ENCODE assay signal across 25 cellular contexts in the genomic region with DNA sequence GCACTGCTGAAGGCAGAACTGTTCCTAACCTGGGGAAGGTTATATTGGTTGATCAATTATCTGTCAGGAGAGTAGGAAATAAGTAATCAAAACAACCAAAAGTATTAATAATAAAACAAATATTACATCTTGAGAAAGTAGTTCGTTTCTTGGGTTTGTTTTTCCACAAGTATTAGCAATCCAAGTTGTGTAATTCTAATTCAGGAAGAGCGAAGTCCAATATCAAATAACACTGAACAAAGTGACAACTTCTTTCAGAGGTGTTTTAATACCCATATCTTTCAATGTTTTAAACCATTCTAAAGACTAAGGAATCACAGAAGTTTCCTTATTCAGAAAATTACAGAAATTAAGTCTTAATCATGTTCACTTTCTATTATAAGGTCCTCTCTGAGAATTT. TPM values are rescaled to one million over a fixed set of nuclear protein-coding genes. Genes with fewer than 3 reads are reported as not detected.
A peak's percentile ranks its signal among the peaks of the same experiment; 100 is the strongest.
DNase-seq lines count a peak whose midpoint lies in the region; ATAC-seq, FAIRE-seq and TF ChIP-seq lines count a peak whose summit lies in the region.
"Had no signal": no experiment of that assay in that cellular context is flagged by ENCODE, and none has a peak within 500 bp of the region (broad histone marks: within the 10 kb centered on the region; RNA-seq: fewer than 3 reads in every experiment).

No MANE protein-coding gene starts in this region.

- TF ChIP-seq EP300 in HepG2 (IDR thresholded peaks at IDR 0.05; ENCODE audit: low read depth in 2 of 2, low read length in 2 of 2) (no peak), HepG2 (CRISPR knock-in tag; IDR thresholded peaks at IDR 0.05; ENCODE audit: borderline replicate concordance) (no peak)

- peaks cover 2% of the 10 kb centered on the region for H3K79me1 ChIP-seq in trophoblast cell (ENCODE audit: low read length)

- FAIRE-seq in HepG2 (lab: Jason Lieb, UNC), result no peak
- FAIRE-seq: G401.6, GM12878 had no signal

- H3K36me3 Mint-ChIP-seq in central memory CD8-positive, alpha-beta T cell (ENCODE audit: insufficient read depth), result peaks cover 23% of the 10 kb centered on the region
- peaks cover 0 to 74% (median 23%) of the 10 kb centered on the region in 3 donors for H3K36me3 Mint-ChIP-seq in naive thymus-derived CD8-positive, alpha-beta T cell

- H3K4me2 ChIP-seq in HepG2 (ENCODE audit: low read depth, low read length) (no peak overlapping the region), trophoblast cell (ENCODE audit: low read length) (no peak overlapping the region)
- H3K4me2 ChIP-seq: BLaER1 had no signal

- no peak overlapping the region for H3K14ac ChIP-seq in trophoblast cell (ENCODE audit: low read length)

- H3K4me3 Mint-ChIP-seq in central memory CD8-positive, alpha-beta T cell, result no peak overlapping the region
- H3K4me3 Mint-ChIP-seq in naive thymus-derived CD8-positive, alpha-beta T cell, result no peak overlapping the region
- H3K4me3 Mint-ChIP-seq: CD4-positive, CD25-positive, alpha-beta regulatory T cell had no signal

- peaks cover 19% of the 10 kb centered on the region for H3K4me1 Mint-ChIP-seq in central memory CD8-positive, alpha-beta T cell
- H3K4me1 Mint-ChIP-seq in naive thymus-derived CD8-positive, alpha-beta T cell, result peaks cover 11 to 33% (median 14%) of the 10 kb centered on the region in 4 donors

- no peaks in the 10 kb centered on the region for H4K20me1 ChIP-seq in HepG2 (ENCODE audit: insufficient read depth, low read length)
- H4K20me1 ChIP-seq: BLaER1 had no signal

- H3K27ac Mint-ChIP-seq in central memory CD8-positive, alpha-beta T cell (ENCODE audit: low read depth), result peak overlapping the region; percentile 7
- peak overlapping the region in 7 of 10 donors; percentile 31 to 84 (median 74) for H3K27ac Mint-ChIP-seq in naive thymus-derived CD8-positive, alpha-beta T cell

- H3K36me3 ChIP-seq in liver (ENCODE audit: control insufficient read depth in 4 of 4, insufficient read depth in 3 of 4, low read depth in 1 of 4, low read length in 3 of 4) (peaks cover 0 to 2% (median 0%) of the 10 kb centered on the region in 4 donors), HepG2 (replicated peaks in 1 of 2; ENCODE audit: control insufficient read depth in 1 of 2, insufficient read depth in 2 of 2, low read length in 2 of 2) (no peaks in the 10 kb centered on the region), trophoblast cell (ENCODE audit: control insufficient read depth in 1 of 2, insufficient read depth in 2 of 2, low read length in 2 of 2) (peaks cover 0 to 2% of the 10 kb centered on the region in 2 experiments)

- 63% methylated on average over 2 of the region's 2 CpGs for WGBS in liver
- WGBS in HepG2 (ENCODE audit: low lambda C conversion rate), result 72% methylated on average over 2 of the region's 2 CpGs
- WGBS in lower leg skin, 2 donors, result 84 to 94% methylated on average over 2 of the region's 2 CpGs
- WGBS in trophoblast cell (ENCODE audit: extremely low coverage, insufficient coverage, insufficient read length), result no CpG with 5 or more reads among the region's 2 CpGs

- H3K27me3 ChIP-seq in liver (ENCODE audit: control insufficient read depth in 4 of 4, insufficient read depth in 4 of 4, low read length in 3 of 4) (no peaks in the 10 kb centered on the region), HepG2 (ENCODE audit: control insufficient read depth in 1 of 2, insufficient read depth in 2 of 2, low read length in 2 of 2) (no peaks in the 10 kb centered on the region), trophoblast cell (ENCODE audit: insufficient read depth, low read length) (no peaks in the 10 kb centered on the region)
- H3K27me3 ChIP-seq: BLaER1, SJSA1 had no signal

- CTCF ChIA-PET in HepG2 (lab: Yijun Ruan, JAX; ENCODE audit: low intra/inter-chr PET ratio, low total read pairs), result no interaction called here

- no peak overlapping the region for H3K18ac ChIP-seq in trophoblast cell (ENCODE audit: low read length)

- no peaks in the 10 kb centered on the region for H3K9me3 Mint-ChIP-seq in central memory CD8-positive, alpha-beta T cell
- H3K9me3 Mint-ChIP-seq in naive thymus-derived CD8-positive, alpha-beta T cell, result no peaks in the 10 kb centered on the region

- no peak overlapping the region for H2BK12ac ChIP-seq in trophoblast cell (ENCODE audit: low read length)

- no TSS peak for BruUV-seq in HepG2 (replicated peaks; lab: Mats Ljungman, UMichigan)

- no peak overlapping the region for H2BK5ac ChIP-seq in trophoblast cell (ENCODE audit: low read depth, low read length, poor library complexity)

- ATAC-seq in HepG2, result no peak
- no peak for ATAC-seq in central memory CD8-positive, alpha-beta T cell (replicated peaks; ENCODE audit: extremely low read depth, poor library complexity, severe bottlenecking)
- no peak for ATAC-seq in naive thymus-derived CD8-positive, alpha-beta T cell
- ATAC-seq: GM12878, HCT116 had no signal

- H3K9ac ChIP-seq in liver (ENCODE audit: low read depth in 1 of 2, low read length in 2 of 2) (no peak overlapping the region), HepG2 (ENCODE audit: insufficient read depth, low read depth, low read length) (no peak overlapping the region), trophoblast cell (ENCODE audit: low read length) (no peak overlapping the region)
- H3K9ac ChIP-seq: BLaER1 had no signal

- H3K4me1 ChIP-seq in liver (ENCODE audit: control insufficient read depth in 4 of 4, insufficient read depth in 4 of 4, low read length in 3 of 4), result no peaks in the 10 kb centered on the region
- H3K4me1 ChIP-seq in HepG2 (ENCODE audit: insufficient read depth, low read length), result no peaks in the 10 kb centered on the region
- H3K4me1 ChIP-seq in trophoblast cell (ENCODE audit: control insufficient read depth in 1 of 2, insufficient read depth in 2 of 2, low read length in 2 of 2), result no peaks in the 10 kb centered on the region
- H3K4me1 ChIP-seq: BLaER1, Caco-2, SJSA1 had no signal

- TF ChIP-seq RAD21 in liver (IDR thresholded peaks at IDR 0.05) (no peak), HepG2 (CRISPR knock-in tag; IDR thresholded peaks at IDR 0.05) (no peak)

- no peak overlapping the region for H3K27ac ChIP-seq in liver (ENCODE audit: low read depth in 1 of 2, low read length in 2 of 2)
- H3K27ac ChIP-seq in HepG2 (ENCODE audit: extremely low read length, insufficient read depth, low read length), result no peak overlapping the region
- H3K27ac ChIP-seq in trophoblast cell (ENCODE audit: low read depth, low read length), result no peak overlapping the region
- H3K27ac ChIP-seq: BLaER1, SJSA1 had no signal

- H2AK5ac ChIP-seq in trophoblast cell (ENCODE audit: low read length), result no peak overlapping the region

- DNase-seq in HepG2 (ENCODE audit: low spot score), result no peak
- no peak for DNase-seq in central memory CD8-positive, alpha-beta T cell (ENCODE audit: low spot score in 2 of 2)
- no peak for DNase-seq in naive thymus-derived CD8-positive, alpha-beta T cell
- DNase-seq in lower leg skin (ENCODE audit: low spot score in 2 of 2), result no peak
- no peak for DNase-seq in NCI-H2081 (lab: John Stamatoyannopoulos, UW)
- no peak for DNase-seq in trophoblast cell
- DNase-seq: Caco-2; CD4-positive, CD25-positive, alpha-beta regulatory T cell; Karpas-422; NCI-H1092; NCI-H1417 treated with DMSO at 0.1 percent for 48 hours; NCI-H1694 treated with DMSO at 0.1 percent for 48 hours; NCI-H2081 treated with DMSO at 0.1 percent for 48 hours; NCI-H2171; NCI-H226; NCI-H510A; NCI-H69; Right ventricle myocardium superior; RPMI8226 had no signal

- H3K4me3 ChIP-seq in liver (ENCODE audit: low read depth in 1 of 3, low read length in 3 of 3) (no peak overlapping the region), HepG2 (replicated peaks in 1 of 3; ENCODE audit: insufficient read depth in 1 of 3, low read depth in 2 of 3, low read length in 3 of 3) (no peak overlapping the region), lower leg skin (ENCODE audit: low read depth, poor library complexity, severe bottlenecking) (no peak overlapping the region), trophoblast cell (ENCODE audit: low read depth, low read length) (no peak overlapping the region)
- H3K4me3 ChIP-seq: BLaER1, GM12878, SJSA1 had no signal

- TF ChIP-seq POLR2A in HepG2 (IDR thresholded peaks at IDR 0.05; ENCODE audit: insufficient read depth in 1 of 2, low read depth in 2 of 2, low read length in 2 of 2) (no peak), lower leg skin (IDR thresholded peaks at IDR 0.05) (no peak)

- no peak overlapping the region for H4K12ac ChIP-seq in trophoblast cell (ENCODE audit: low read depth, low read length)

- H3K79me2 ChIP-seq in HepG2 (ENCODE audit: insufficient read depth, low read length) (no peaks in the 10 kb centered on the region), trophoblast cell (ENCODE audit: control insufficient read depth, insufficient read depth, low read length, poor library complexity) (no peaks in the 10 kb centered on the region)

- no peak overlapping the region for H3K4ac ChIP-seq in trophoblast cell (ENCODE audit: low read depth, low read length)

- no peak overlapping the region for H4K8ac ChIP-seq in trophoblast cell (ENCODE audit: low read depth, low read length)

- no peak overlapping the region for H2BK120ac ChIP-seq in trophoblast cell (ENCODE audit: insufficient read depth, low read length, poor library complexity)

- in situ Hi-C loops in HepG2 (cut with HindIII; ENCODE audit: extremely low pct_ligation_motif_present, low pct_unique_long_range_greater_than_20kb), result no loop called here

- H3K23ac ChIP-seq in trophoblast cell (ENCODE audit: low read length), result no peak overlapping the region

- intact Hi-C loops in HepG2 (cut with micrococcal nuclease; ENCODE audit: unreplicated experiment) (no loop called here), lower leg skin (cut with DNase I; ENCODE audit: low total_unique reads) (no loop called here)

- H2AFZ ChIP-seq in HepG2 (ENCODE audit: low read length) (no peak overlapping the region), trophoblast cell (ENCODE audit: insufficient read depth, low read length, poor library complexity) (no peak overlapping the region)

- no peak overlapping the region for H4K91ac ChIP-seq in trophoblast cell (ENCODE audit: low read depth, low read length)

- POLR2A ChIA-PET in HepG2 (lab: Yijun Ruan, JAX), result no interaction called here
- POLR2A ChIA-PET in naive thymus-derived CD8-positive, alpha-beta T cell (lab: Charles Lee), result no interaction called here

- H3K9me3 ChIP-seq in liver (ENCODE audit: control insufficient read depth in 4 of 4, low read length in 3 of 4), result no peaks in the 10 kb centered on the region
- H3K9me3 ChIP-seq in HepG2 (ENCODE audit: low read length), result no peaks in the 10 kb centered on the region
- H3K9me3 ChIP-seq in trophoblast cell (ENCODE audit: insufficient read depth, low read depth, low read length), result no peaks in the 10 kb centered on the region
- H3K9me3 ChIP-seq: BLaER1, Caco-2, SJSA1 had no signal

- TF ChIP-seq CTCF in liver (IDR thresholded peaks at IDR 0.05; ENCODE audit: low read depth, low read length, missing input control) (no peak), HepG2 (CRISPR knock-in tag; IDR thresholded peaks at IDR 0.05) (no peak), lower leg skin (IDR thresholded peaks at IDR 0.05) (no peak)

- H3K27me3 Mint-ChIP-seq in central memory CD8-positive, alpha-beta T cell, result no peaks in the 10 kb centered on the region
- no peaks in the 10 kb centered on the region for H3K27me3 Mint-ChIP-seq in naive thymus-derived CD8-positive, alpha-beta T cell
- H3K27me3 Mint-ChIP-seq: CD4-positive, CD25-positive, alpha-beta regulatory T cell had no signal

RNA-seq across cellular contexts. Expression of a gene that starts 34.6 kb away (rescaled TPM):
- 10 to 100 TPM in 1 of 2 donors, 1 to 10 TPM in 1; 7.4 to 17.3 TPM for total RNA-seq in liver
- 10 to 100 TPM; 14.8 to 37.4 TPM for polyA plus RNA-seq in liver
- 84.0 and 99.6 TPM in 2 replicates for total RNA-seq in HepG2 (2016; rRNA removed; fragmentation: Illumina TruSeq; extraction: Trizol)
- total RNA-seq in HepG2 (2016; cell fraction: cytosol; rRNA removed; fragmentation: Illumina TruSeq; extraction: Trizol; ENCODE audit: low read depth), result 88.3 and 93.2 TPM in 2 replicates
- total RNA-seq in HepG2 (2016; cell fraction: insoluble cytoplasmic fraction; rRNA removed; fragmentation: Illumina TruSeq; extraction: Trizol), result 83.8 and 107 TPM in 2 replicates
- total RNA-seq in HepG2 (2016; cell fraction: membrane; rRNA removed; fragmentation: Illumina TruSeq; extraction: Trizol), result 83.6 and 88.7 TPM in 2 replicates
- total RNA-seq in HepG2 (2016; cell fraction: nucleus; rRNA removed; fragmentation: Illumina TruSeq; extraction: Trizol), result 35.6 and 35.8 TPM in 2 replicates
- 28.1 and 39.1 TPM in 2 replicates for polyA plus RNA-seq in HepG2 (2011; rRNA removed)
- 23.1 and 28.7 TPM in 2 replicates for polyA plus RNA-seq in HepG2 (2011; cell fraction: cytosol; rRNA removed)
- 6.6 and 7.8 TPM in 2 replicates for polyA plus RNA-seq in HepG2 (2011; cell fraction: nucleus; rRNA removed)
- polyA plus RNA-seq in HepG2 (2012), result 58.4 and 80.4 TPM in 2 replicates
- 79.1 and 96.4 TPM in 2 replicates for polyA plus RNA-seq in HepG2 (2016; cell fraction: cytosol; fragmentation: Illumina TruSeq; extraction: Trizol; ENCODE audit: low read depth)
- polyA plus RNA-seq in HepG2 (2016; cell fraction: insoluble cytoplasmic fraction; fragmentation: Illumina TruSeq; extraction: Trizol; ENCODE audit: low read depth), result 89.4 and 94.3 TPM in 2 replicates
- 57.3 and 66.6 TPM in 2 replicates for polyA plus RNA-seq in HepG2 (2016; cell fraction: membrane; fragmentation: Illumina TruSeq; extraction: Trizol; ENCODE audit: low read depth)
- 42.0 and 48.4 TPM in 2 replicates for polyA plus RNA-seq in HepG2 (2016; cell fraction: nucleus; fragmentation: Illumina TruSeq; extraction: Trizol; ENCODE audit: insufficient read depth, low read depth)
- 3.3 and 4.8 TPM in 2 replicates for polyA minus RNA-seq in HepG2 (2011; rRNA and poly(A)+ RNA removed; ENCODE audit: low replicate concordance)
- 12.6 and 17.8 TPM in 2 replicates for polyA minus RNA-seq in HepG2 (2011; cell fraction: cytosol; rRNA and poly(A)+ RNA removed)
- polyA minus RNA-seq in HepG2 (2011; cell fraction: nucleus; rRNA and poly(A)+ RNA removed), result 11.5 and 12.2 TPM in 2 replicates
- 10 to 100 TPM; 29.6 to 32.7 TPM for total RNA-seq in naive thymus-derived CD8-positive, alpha-beta T cell
- polyA plus RNA-seq in naive thymus-derived CD8-positive, alpha-beta T cell, result 10 to 100 TPM; 78.6 to 96.9 (median 88.9) TPM
- 10 to 100 TPM; 12.8 to 28.1 (median 17.9) TPM for total RNA-seq in lower leg skin
- 85.9 and 87.5 TPM in 2 replicates for polyA plus RNA-seq in trophoblast cell (2013)
